In the genomic region with DNA sequence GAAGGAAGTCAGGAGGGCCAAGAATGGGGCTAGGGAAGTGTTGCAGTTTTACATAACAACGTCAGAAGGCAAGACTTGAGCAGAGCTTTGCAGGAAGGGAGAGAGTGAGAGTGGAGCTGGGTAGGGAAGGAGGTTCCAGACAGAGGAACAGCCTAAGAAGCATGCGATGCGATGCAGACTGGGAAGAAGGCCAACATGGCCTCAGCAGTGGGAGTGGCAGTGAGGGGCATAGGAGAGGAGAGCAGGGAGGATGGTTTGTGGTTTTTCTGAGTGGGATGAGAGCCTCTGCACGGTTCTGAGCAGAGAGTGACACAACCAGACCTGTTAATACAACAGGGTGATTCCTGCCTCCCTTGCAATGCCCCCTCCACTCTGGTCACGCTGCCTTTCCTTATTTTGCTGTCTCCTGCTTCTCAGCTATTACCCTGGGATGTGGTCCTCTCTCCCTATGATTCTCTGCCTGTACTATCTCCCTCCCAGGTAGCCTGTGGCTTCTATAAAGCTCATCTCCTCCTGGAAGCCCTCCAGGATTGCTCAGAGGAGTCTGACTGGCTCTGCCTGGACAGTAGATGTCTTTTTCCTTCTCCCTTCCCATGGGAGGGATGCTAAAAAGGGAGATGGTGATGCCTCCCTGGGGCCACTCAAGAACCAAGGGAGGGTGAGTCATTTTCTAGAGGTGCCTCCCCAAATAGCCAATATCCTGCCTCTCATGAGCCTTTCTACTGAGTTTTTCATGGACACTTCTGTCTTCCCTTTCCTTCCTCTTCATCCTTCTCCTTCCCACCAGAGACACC, we compare ENCODE assay signal across 12 cellular contexts. TPM values are rescaled to one million over a fixed set of nuclear protein-coding genes. Genes with fewer than 3 reads are reported as not detected.
A peak's percentile ranks its signal among the peaks of the same experiment; 100 is the strongest.
DNase-seq lines count a peak whose midpoint lies in the region; ATAC-seq, FAIRE-seq and TF ChIP-seq lines count a peak whose summit lies in the region.
"Had no signal": no experiment of that assay in that cellular context is flagged by ENCODE, and none has a peak within 500 bp of the region (broad histone marks: within the 10 kb centered on the region; RNA-seq: fewer than 3 reads in every experiment).

No MANE protein-coding gene starts in this region.

- H3K9me2 ChIP-seq in SK-N-SH = no peaks in the 10 kb centered on the region

- peaks cover 89% of the 10 kb centered on the region for H3K27me3 Mint-ChIP-seq in Calu3 (ENCODE audit: unreplicated experiment)

- H3K4me3 ChIP-seq in right cardiac atrium (ENCODE audit: low read length) (no peak overlapping the region), SK-N-SH (ENCODE audit: low read depth in 2 of 2, low read length in 1 of 2) (no peak overlapping the region)

- TF ChIP-seq CTCF in SK-N-SH (IDR thresholded peaks at IDR 0.05) (no peak), Calu3 (IDR thresholded peaks at IDR 0.05; ENCODE audit: unreplicated experiment) (no peak)

- H3K4me2 ChIP-seq in SK-N-SH = peak overlapping the region; percentile 18; the same call in 1 of the 2 replicates

- no peaks in the 10 kb centered on the region for H3K79me2 ChIP-seq in SK-N-SH (ENCODE audit: insufficient read depth)

- no peak overlapping the region for H3K27ac Mint-ChIP-seq in Calu3 (ENCODE audit: unreplicated experiment)

- POLR2A ChIA-PET in SK-N-SH (lab: Yijun Ruan, JAX) = interaction anchor here (1.2 kb wide), 1 partner anchor 10 kb away, joined by 3 read pairs; no protein-coding TSS in a partner anchor

- no peaks in the 10 kb centered on the region for H3K36me3 Mint-ChIP-seq in Calu3 (ENCODE audit: insufficient read depth, unreplicated experiment)

- TF ChIP-seq EP300 in SK-N-SH (IDR thresholded peaks at IDR 0.05; ENCODE audit: borderline replicate concordance in 1 of 2, low read depth in 1 of 2, low read length in 1 of 2) = peak in 1 of 2 experiments; percentile 33; a peak in 1 of 4 replicates

- CTCF ChIA-PET in SK-N-SH (lab: Yijun Ruan, JAX) (interaction anchor here (1.0 to 9.2 kb wide), 8 partner anchors 9 to 111 kb away, joined by 3 to 96 read pairs (median 4); a partner anchor contains a TSS), Calu3 (lab: Charles Lee) (interaction anchor here (0.6 kb wide), 1 partner anchor 200 kb away, joined by 4 read pairs; no protein-coding TSS in a partner anchor)

- H3K27ac ChIP-seq in right cardiac atrium (ENCODE audit: low read length) (no peak overlapping the region), SK-N-SH (ENCODE audit: low read depth in 2 of 2, low read length in 1 of 2) (peak overlapping the region in 1 of 2 experiments; percentile 30; a peak in 1 of 4 replicates)
- H3K27ac ChIP-seq: C4-2B had no signal

- H3K4me3 Mint-ChIP-seq in Calu3 (ENCODE audit: low read depth, unreplicated experiment) = no peak overlapping the region

- no peak overlapping the region for H3K9ac ChIP-seq in SK-N-SH

- TF ChIP-seq RAD21 in SK-N-SH (IDR thresholded peaks at IDR 0.05; ENCODE audit: low read length) = peak; percentile 2; the same call in 1 of the 2 replicates

- ATAC-seq in right cardiac atrium = peak; percentile 34 to 42
- ATAC-seq in HG03139 (IDR thresholded peaks at IDR 0.05; ENCODE audit: unreplicated experiment) = no peak
- ATAC-seq: activated CD4-positive, CD25-positive, alpha-beta regulatory T cell treated with anti-CD3 and anti-CD28 coated beads, Interleukin-2, amount 50 U/mL, for 24 hours had no signal

- H3K4me1 ChIP-seq in right cardiac atrium (ENCODE audit: control insufficient read depth, insufficient read depth, low read length) (no peaks in the 10 kb centered on the region), SK-N-SH (ENCODE audit: control insufficient read depth in 1 of 2, insufficient read depth in 2 of 2, low read depth in 1 of 2, low read length in 1 of 2) (peaks cover 18% of the 10 kb centered on the region in 2 experiments; a peak in 3 of 4 replicates)

- H3F3A ChIP-seq in SK-N-SH (replicated peaks; ENCODE audit: insufficient read depth) = no peaks in the 10 kb centered on the region

- H3K4me1 Mint-ChIP-seq in Calu3 (ENCODE audit: low read depth, unreplicated experiment) = peaks cover 8% of the 10 kb centered on the region

- H3K36me3 ChIP-seq in SK-N-SH (replicated peaks in 1 of 2; ENCODE audit: control insufficient read depth in 1 of 2, insufficient read depth in 2 of 2, low read length in 1 of 2) = no peaks in the 10 kb centered on the region

- intact Hi-C loops in right cardiac atrium (cut with DNase I) (no loop called here), cardiac septum (cut with DNase I) (no loop called here), Calu3 (cut with micrococcal nuclease; ENCODE audit: unreplicated experiment) (no loop called here)

- no peaks in the 10 kb centered on the region for H3K27me3 ChIP-seq in right cardiac atrium (ENCODE audit: control insufficient read depth, insufficient read depth)
- H3K27me3 ChIP-seq in SK-N-SH (ENCODE audit: insufficient read depth) = peaks cover 21% of the 10 kb centered on the region

- H4K20me1 ChIP-seq in SK-N-SH (ENCODE audit: insufficient read depth) = no peaks in the 10 kb centered on the region

- WGBS in right cardiac atrium = 29% methylated on average over 5 of the region's 5 CpGs
- WGBS in SK-N-SH (ENCODE audit: low lambda C conversion rate) = 30% methylated on average over 5 of the region's 5 CpGs

- H3K9me3 ChIP-seq in right cardiac atrium (ENCODE audit: control insufficient read depth, low read length) (no peaks in the 10 kb centered on the region), SK-N-SH (no peaks in the 10 kb centered on the region)

- peak in 1 of 3 donors; percentile 71 for DNase-seq in right cardiac atrium
- no peak for DNase-seq in cardiac septum (ENCODE audit: low spot score)
- DNase-seq in SK-N-SH = no peak
- peak; percentile 43 for DNase-seq in fibroblast of the conjunctiva (ENCODE audit: low read depth)
- peak; percentile 85 for DNase-seq in urothelium cell line (ENCODE audit: low spot score)
- DNase-seq in Calu3 = no peak
- DNase-seq in hypothalamus (lab: John Stamatoyannopoulos, UW) = no peak
- DNase-seq: activated gamma-delta T cell, NCI-H146 had no signal

- no TSS peak for BruUV-seq in Calu3 (replicated peaks; lab: Mats Ljungman, UMichigan)

- H2AFZ ChIP-seq in SK-N-SH (ENCODE audit: low read depth) = no peak overlapping the region

- FAIRE-seq in urothelium cell line (lab: Jason Lieb, UNC) = peak; percentile 99

- H3K9me3 Mint-ChIP-seq in Calu3 (ENCODE audit: low read depth, unreplicated experiment) = no peaks in the 10 kb centered on the region

TF ChIP-seq in SK-N-SH, 30 proteins besides CTCF, POLR2A, EP300 and RAD21:
- TF ChIP-seq, protein P1, sequence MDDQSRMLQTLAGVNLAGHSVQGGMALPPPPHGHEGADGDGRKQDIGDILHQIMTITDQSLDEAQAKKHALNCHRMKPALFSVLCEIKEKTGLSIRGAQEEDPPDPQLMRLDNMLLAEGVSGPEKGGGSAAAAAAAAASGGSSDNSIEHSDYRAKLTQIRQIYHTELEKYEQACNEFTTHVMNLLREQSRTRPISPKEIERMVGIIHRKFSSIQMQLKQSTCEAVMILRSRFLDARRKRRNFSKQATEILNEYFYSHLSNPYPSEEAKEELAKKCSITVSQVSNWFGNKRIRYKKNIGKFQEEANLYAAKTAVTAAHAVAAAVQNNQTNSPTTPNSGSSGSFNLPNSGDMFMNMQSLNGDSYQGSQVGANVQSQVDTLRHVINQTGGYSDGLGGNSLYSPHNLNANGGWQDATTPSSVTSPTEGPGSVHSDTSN (IDR thresholded peaks at IDR 0.05) = 0 out of 2 replicates have a peak, but pooled peaks have one; percentile 40
- peak; percentile 4; the same call in 1 of the 2 replicates for TF ChIP-seq RCOR1 (IDR thresholded peaks at IDR 0.05; ENCODE audit: low read length)
- TF ChIP-seq, protein P2, sequence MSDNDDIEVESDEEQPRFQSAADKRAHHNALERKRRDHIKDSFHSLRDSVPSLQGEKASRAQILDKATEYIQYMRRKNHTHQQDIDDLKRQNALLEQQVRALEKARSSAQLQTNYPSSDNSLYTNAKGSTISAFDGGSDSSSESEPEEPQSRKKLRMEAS (IDR thresholded peaks at IDR 0.05; ENCODE audit: low read depth) = peak; percentile 84; the same call in 1 of the 2 replicates
- no peak for TF ChIP-seq FOXM1 (IDR thresholded peaks at IDR 0.05; ENCODE audit: low read depth)
- TF ChIP-seq NFIC (IDR thresholded peaks at IDR 0.05; ENCODE audit: borderline replicate concordance) = peak; percentile 74
- TF ChIP-seq TCF12 (IDR thresholded peaks at IDR 0.05) = peak; percentile 47
- TF ChIP-seq, protein P3, sequence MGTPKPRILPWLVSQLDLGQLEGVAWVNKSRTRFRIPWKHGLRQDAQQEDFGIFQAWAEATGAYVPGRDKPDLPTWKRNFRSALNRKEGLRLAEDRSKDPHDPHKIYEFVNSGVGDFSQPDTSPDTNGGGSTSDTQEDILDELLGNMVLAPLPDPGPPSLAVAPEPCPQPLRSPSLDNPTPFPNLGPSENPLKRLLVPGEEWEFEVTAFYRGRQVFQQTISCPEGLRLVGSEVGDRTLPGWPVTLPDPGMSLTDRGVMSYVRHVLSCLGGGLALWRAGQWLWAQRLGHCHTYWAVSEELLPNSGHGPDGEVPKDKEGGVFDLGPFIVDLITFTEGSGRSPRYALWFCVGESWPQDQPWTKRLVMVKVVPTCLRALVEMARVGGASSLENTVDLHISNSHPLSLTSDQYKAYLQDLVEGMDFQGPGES (IDR thresholded peaks at IDR 0.05; ENCODE audit: low read depth, low read length) = no peak
- TF ChIP-seq JUND (IDR thresholded peaks at IDR 0.05) = no peak
TF ChIP-seq in SK-N-SH: peak in this region for 5.

RNA-seq across cellular contexts. Expression of a gene that starts 38.7 kb away (rescaled TPM):
- 10 to 100 TPM; 21.6 to 39.8 (median 29.4) TPM for total RNA-seq in right cardiac atrium
- 16.5 TPM for polyA plus RNA-seq in right cardiac atrium
- 9.9 TPM for total RNA-seq in cardiac septum
- polyA plus RNA-seq in SK-N-SH (2012; rRNA removed) = 0.44 and 0.76 TPM in 2 replicates
- polyA plus RNA-seq in SK-N-SH (2012; cell fraction: cytosol; rRNA removed) = 0.37 and 0.59 TPM in 2 replicates
- polyA plus RNA-seq in SK-N-SH (2012; cell fraction: nucleus; rRNA removed) = 0.52 and 0.66 TPM in 2 replicates
- 0.32 and 0.66 TPM in 2 replicates for total RNA-seq in Calu3 (2022)

RNA-seq across cellular contexts. Expression of a gene that starts 41.7 kb away (rescaled TPM):
- total RNA-seq in right cardiac atrium = 100 to 1,000 TPM; 186 to 239 (median 201) TPM
- polyA plus RNA-seq in right cardiac atrium = 230 TPM
- 161 TPM for total RNA-seq in cardiac septum
- 379 and 477 TPM in 2 replicates for polyA plus RNA-seq in SK-N-SH (2012; rRNA removed)
- polyA plus RNA-seq in SK-N-SH (2012; cell fraction: cytosol; rRNA removed) = 290 and 388 TPM in 2 replicates
- 173 and 230 TPM in 2 replicates for polyA plus RNA-seq in SK-N-SH (2012; cell fraction: nucleus; rRNA removed)
- 413 and 469 TPM in 2 replicates for total RNA-seq in Calu3 (2022)

Comparison
In these comparisons a context has a peak if more than half of its experiments do, and no peak if none do; other contexts are left out.
1. DNase-seq: peak in fibroblast of the conjunctiva (single experiment) and urothelium cell line (single experiment); none in cardiac septum (single experiment), SK-N-SH (single experiment), Calu3 (single experiment) and hypothalamus (0 of 51).